ENCODE assay signal across 16 cellular contexts in genomic region chr12:107530706-107531105, GRCh38.
DNase-seq lines count a peak whose midpoint lies in the region; ATAC-seq and TF ChIP-seq lines count a peak whose summit lies in the region.
"Had no signal": no experiment of that assay in that cellular context is flagged by ENCODE, and none has a peak within 500 bp of the region (broad histone marks: within the 10 kb centered on the region; RNA-seq: fewer than 3 reads in every experiment).

No MANE protein-coding gene starts in this region.

- H3K9me3 ChIP-seq in smooth muscle cell (replicated peaks; ENCODE audit: low read depth) = no peaks in the 10 kb centered on the region
- H3K9me3 ChIP-seq in SK-N-SH = no peaks in the 10 kb centered on the region
- H3K9me3 ChIP-seq: BE2C had no signal

- H3K4me2 ChIP-seq in smooth muscle cell (no peak overlapping the region), SK-N-SH (no peak overlapping the region)

- H3K4me1 ChIP-seq in smooth muscle cell (ENCODE audit: low read depth) = no peaks in the 10 kb centered on the region
- H3K4me1 ChIP-seq in SK-N-SH (ENCODE audit: control insufficient read depth in 1 of 2, insufficient read depth in 2 of 2, low read depth in 1 of 2, low read length in 1 of 2) = no peaks in the 10 kb centered on the region
- H3K4me1 ChIP-seq: BE2C had no signal

- no peaks in the 10 kb centered on the region for H3K9me2 ChIP-seq in SK-N-SH

- H3K36me3 ChIP-seq in smooth muscle cell (ENCODE audit: low read depth) (no peaks in the 10 kb centered on the region), SK-N-SH (replicated peaks in 1 of 2; ENCODE audit: control insufficient read depth in 1 of 2, insufficient read depth in 2 of 2, low read length in 1 of 2) (no peaks in the 10 kb centered on the region)
- H3K36me3 ChIP-seq: BE2C had no signal

- H3K27me3 ChIP-seq in smooth muscle cell (ENCODE audit: low read depth) = no peaks in the 10 kb centered on the region
- no peaks in the 10 kb centered on the region for H3K27me3 ChIP-seq in SK-N-SH (ENCODE audit: insufficient read depth)

- H3K79me2 ChIP-seq in smooth muscle cell (ENCODE audit: low read depth) (no peaks in the 10 kb centered on the region), SK-N-SH (ENCODE audit: insufficient read depth) (no peaks in the 10 kb centered on the region)

- ATAC-seq in GM18873 (IDR thresholded peaks at IDR 0.05; ENCODE audit: low FRiP score, unreplicated experiment) = no peak

- H2AFZ ChIP-seq in smooth muscle cell (ENCODE audit: low read depth) (no peak overlapping the region), SK-N-SH (ENCODE audit: low read depth) (no peak overlapping the region)

- H3F3A ChIP-seq in smooth muscle cell (ENCODE audit: low read depth) = no peaks in the 10 kb centered on the region
- H3F3A ChIP-seq in SK-N-SH (replicated peaks; ENCODE audit: insufficient read depth) = no peaks in the 10 kb centered on the region

- H4K20me1 ChIP-seq in smooth muscle cell (ENCODE audit: low read depth) = no peaks in the 10 kb centered on the region
- H4K20me1 ChIP-seq in SK-N-SH (ENCODE audit: insufficient read depth) = no peaks in the 10 kb centered on the region

- POLR2A ChIA-PET in SK-N-SH (lab: Yijun Ruan, JAX) = no interaction called here

- no peak for TF ChIP-seq EP300 in SK-N-SH (IDR thresholded peaks at IDR 0.05; ENCODE audit: borderline replicate concordance in 1 of 2, low read depth in 1 of 2, low read length in 1 of 2)

- CTCF ChIA-PET in SK-N-SH (lab: Yijun Ruan, JAX) = interaction anchor here (0.9 to 1.3 kb wide), 3 partner anchors 10 to 77 kb away, joined by 3 read pairs; no protein-coding TSS in a partner anchor

- 97% methylated on average over 2 of the region's 2 CpGs for WGBS in smooth muscle cell (ENCODE audit: low lambda C conversion rate)
- WGBS in SK-N-SH (ENCODE audit: low lambda C conversion rate) = 63% methylated on average over 2 of the region's 2 CpGs

- no peak for TF ChIP-seq RAD21 in SK-N-SH (IDR thresholded peaks at IDR 0.05; ENCODE audit: low read length)

- no peak overlapping the region for H3K4me3 ChIP-seq in fibroblast of mammary gland (ENCODE audit: control insufficient read depth, low read depth, low read length)
- no peak overlapping the region for H3K4me3 ChIP-seq in retinal pigment epithelial cell (ENCODE audit: low read length)
- H3K4me3 ChIP-seq in smooth muscle cell = no peak overlapping the region
- no peak overlapping the region for H3K4me3 ChIP-seq in SK-N-SH (ENCODE audit: low read depth in 2 of 2, low read length in 1 of 2)

- H3K9ac ChIP-seq in smooth muscle cell (ENCODE audit: low read depth) (no peak overlapping the region), SK-N-SH (no peak overlapping the region)

- TF ChIP-seq CTCF in fibroblast of mammary gland (conservative IDR thresholded peaks at IDR 0.05; ENCODE audit: control insufficient read depth, insufficient read depth, low read depth, low read length) (no peak), retinal pigment epithelial cell (conservative IDR thresholded peaks at IDR 0.05; ENCODE audit: low read depth, low read length) (no peak), smooth muscle cell (IDR thresholded peaks at IDR 0.05; ENCODE audit: borderline replicate concordance, insufficient read depth, poor library complexity, severe bottlenecking) (no peak), SK-N-SH (IDR thresholded peaks at IDR 0.05) (no peak)

- DNase-seq in AG08395 (ENCODE audit: low spot score) (peak; percentile 49), GM04504 (ENCODE audit: low read depth) (peak; percentile 9), fibroblast of mammary gland (ENCODE audit: low read depth) (peak; percentile 69), retinal pigment epithelial cell (ENCODE audit: low read depth) (peak; percentile 9), smooth muscle cell (lab: John Stamatoyannopoulos, UW; ENCODE audit: unreplicated experiment) (no peak), SK-N-SH (no peak)
- DNase-seq: 8988T; BE2C; CD4-positive, alpha-beta memory T cell; DMS79 treated with DMSO at 0.1 percent for 48 hours; EL; GOT3; H9; IMR-90 had no signal

- no peak overlapping the region for H3K27ac ChIP-seq in smooth muscle cell (ENCODE audit: low read depth)
- H3K27ac ChIP-seq in SK-N-SH (ENCODE audit: low read depth in 2 of 2, low read length in 1 of 2) = no peak overlapping the region
- H3K27ac ChIP-seq: C4-2B had no signal

TF ChIP-seq in SK-N-SH, 30 proteins besides CTCF, POLR2A, EP300 and RAD21:
- no peak for TF ChIP-seq ZBTB33 (IDR thresholded peaks at IDR 0.05; ENCODE audit: borderline replicate concordance, low read depth)

Comparison
In these comparisons a context has a peak if more than half of its experiments do, and no peak if none do; other contexts are left out.
1. DNase-seq: peak in AG08395 (single experiment), GM04504 (single experiment), fibroblast of mammary gland (single experiment) and retinal pigment epithelial cell (single experiment); none in smooth muscle cell (single experiment) and SK-N-SH (single experiment).